ENCODE assay signal across 10 cellular contexts in genomic region chr17:82334204-82334621, GRCh38. TPM values are rescaled to one million over a fixed set of nuclear protein-coding genes. Genes with fewer than 3 reads are reported as not detected.
DNase-seq lines count a peak whose midpoint lies in the region; ATAC-seq and TF ChIP-seq lines count a peak whose summit lies in the region.
"Had no signal": no experiment of that assay in that cellular context is flagged by ENCODE, and none has a peak within 500 bp of the region (broad histone marks: within the 10 kb centered on the region; RNA-seq: fewer than 3 reads in every experiment).

No MANE protein-coding gene starts in this region.

- H3K27ac ChIP-seq in HEK293 (ENCODE audit: extremely low read depth, low read depth, low read length): no peak overlapping the region
- no peak overlapping the region for H3K27ac ChIP-seq in right cardiac atrium (ENCODE audit: low read length)

- POLR2A ChIA-PET in HEK293 (lab: Yijun Ruan, JAX): interaction anchor here (2.0 kb wide), 1 partner anchor 42 kb away, joined by 9 read pairs; no protein-coding TSS in a partner anchor
- POLR2A ChIA-PET in activated CD4-positive, alpha-beta memory T cell treated with anti-CD3 and anti-CD28 coated beads for 36 hours (lab: Charles Lee): interaction anchor here (0.8 to 3.1 kb wide), 3 partner anchors 33 to 41 kb away, joined by 3 to 19 read pairs (median 3); no protein-coding TSS in a partner anchor

- H3K36me3 Mint-ChIP-seq in activated CD4-positive, alpha-beta memory T cell treated with anti-CD3 and anti-CD28 coated beads for 36 hours: no peaks in the 10 kb centered on the region
- H3K36me3 Mint-ChIP-seq in stimulated activated effector memory CD8-positive, alpha-beta T cell treated with anti-CD3 and anti-CD28 coated beads, Interleukin-12 subunit alpha, Interleukin-12 subunit beta, amount 100 ng/mL, for 72 hours: no peaks in the 10 kb centered on the region

- H3K27ac Mint-ChIP-seq in activated CD4-positive, alpha-beta memory T cell treated with anti-CD3 and anti-CD28 coated beads for 36 hours: no peak overlapping the region
- H3K27ac Mint-ChIP-seq in stimulated activated effector memory CD8-positive, alpha-beta T cell treated with anti-CD3 and anti-CD28 coated beads, Interleukin-12 subunit alpha, Interleukin-12 subunit beta, amount 100 ng/mL, for 72 hours: no peak overlapping the region

- ATAC-seq in right cardiac atrium (no peak), GM19023 (IDR thresholded peaks at IDR 0.05; ENCODE audit: unreplicated experiment) (no peak), GM21529 (IDR thresholded peaks at IDR 0.05; ENCODE audit: unreplicated experiment) (no peak)
- no peak for ATAC-seq in stimulated activated effector memory CD8-positive, alpha-beta T cell treated with anti-CD3 and anti-CD28 coated beads, Interleukin-12 subunit alpha, Interleukin-12 subunit beta, amount 100 ng/mL, for 72 hours

- H3K4me3 Mint-ChIP-seq in activated CD4-positive, alpha-beta memory T cell treated with anti-CD3 and anti-CD28 coated beads for 36 hours: peak overlapping the region; percentile 74
- H3K4me3 Mint-ChIP-seq in stimulated activated effector memory CD8-positive, alpha-beta T cell treated with anti-CD3 and anti-CD28 coated beads, Interleukin-12 subunit alpha, Interleukin-12 subunit beta, amount 100 ng/mL, for 72 hours: peak overlapping the region; percentile 81

- CTCF ChIA-PET in HEK293 (lab: Yijun Ruan, JAX): interaction anchor here (0.6 kb wide), 3 partner anchors 13 to 104 kb away, joined by 3 to 4 read pairs (median 3); no protein-coding TSS in a partner anchor
- CTCF ChIA-PET in activated CD4-positive, alpha-beta memory T cell treated with anti-CD3 and anti-CD28 coated beads for 36 hours (lab: Charles Lee): interaction anchor here (0.8 to 2.8 kb wide), 5 partner anchors 12 to 97 kb away, joined by 3 to 12 read pairs (median 8); no protein-coding TSS in a partner anchor

- no peaks in the 10 kb centered on the region for H3K36me3 ChIP-seq in HEK293 (ENCODE audit: control insufficient read depth in 2 of 2, insufficient read depth in 1 of 2, low read length in 2 of 2)

- TF ChIP-seq CTCF in HEK293 (tag by site-specific recombination; IDR thresholded peaks at IDR 0.05): no peak

- H3K4me1 ChIP-seq in HEK293 (ENCODE audit: control insufficient read depth, insufficient read depth, low read length): peaks cover 27% of the 10 kb centered on the region
- peaks cover 5% of the 10 kb centered on the region for H3K4me1 ChIP-seq in right cardiac atrium (ENCODE audit: control insufficient read depth, insufficient read depth, low read length)

- DNase-seq in activated CD4-positive, alpha-beta memory T cell treated with anti-CD3 and anti-CD28 coated beads for 36 hours: no peak
- DNase-seq in right cardiac atrium (peak in 1 of 3 donors; percentile 66), NCI-H187 (lab: John Stamatoyannopoulos, UW) (no peak), HuH-7.5 (ENCODE audit: low spot score) (no peak)
- DNase-seq in stimulated activated effector memory CD8-positive, alpha-beta T cell treated with anti-CD3 and anti-CD28 coated beads, Interleukin-12 subunit alpha, Interleukin-12 subunit beta, amount 100 ng/mL, for 72 hours (ENCODE audit: low spot score in 2 of 2): no peak
- DNase-seq: stimulated activated CD4-positive, alpha-beta T cell treated with anti-CD3 and anti-CD28 coated beads, Interleukin-2, amount 100 ng/mL, for 48 hours; SW 1271 had no signal

- H3K9me3 ChIP-seq in HEK293 (ENCODE audit: control insufficient read depth, insufficient read depth, low read depth, low read length) (no peaks in the 10 kb centered on the region), right cardiac atrium (ENCODE audit: control insufficient read depth, low read length) (no peaks in the 10 kb centered on the region)

- no peaks in the 10 kb centered on the region for H3K9me3 Mint-ChIP-seq in activated CD4-positive, alpha-beta memory T cell treated with anti-CD3 and anti-CD28 coated beads for 36 hours
- H3K9me3 Mint-ChIP-seq in stimulated activated effector memory CD8-positive, alpha-beta T cell treated with anti-CD3 and anti-CD28 coated beads, Interleukin-12 subunit alpha, Interleukin-12 subunit beta, amount 100 ng/mL, for 72 hours: no peaks in the 10 kb centered on the region

- no peaks in the 10 kb centered on the region for H3K27me3 ChIP-seq in right cardiac atrium (ENCODE audit: control insufficient read depth, insufficient read depth)

- WGBS in right cardiac atrium: 62% methylated on average over 25 of the region's 25 CpGs

- H3K4me3 ChIP-seq in HEK293 (ENCODE audit: low read depth, low read length) (no peak overlapping the region), right cardiac atrium (ENCODE audit: low read length) (peak overlapping the region; percentile 66)

- H3K4me1 Mint-ChIP-seq in activated CD4-positive, alpha-beta memory T cell treated with anti-CD3 and anti-CD28 coated beads for 36 hours (ENCODE audit: low read depth): peaks cover 35% of the 10 kb centered on the region
- peaks cover 44% of the 10 kb centered on the region for H3K4me1 Mint-ChIP-seq in stimulated activated effector memory CD8-positive, alpha-beta T cell treated with anti-CD3 and anti-CD28 coated beads, Interleukin-12 subunit alpha, Interleukin-12 subunit beta, amount 100 ng/mL, for 72 hours

- intact Hi-C loops in activated CD4-positive, alpha-beta memory T cell treated with anti-CD3 and anti-CD28 coated beads for 36 hours (cut with micrococcal nuclease): no loop called here
- intact Hi-C loops in right cardiac atrium (cut with DNase I): no loop called here

- H3K27me3 Mint-ChIP-seq in activated CD4-positive, alpha-beta memory T cell treated with anti-CD3 and anti-CD28 coated beads for 36 hours: no peaks in the 10 kb centered on the region

TF ChIP-seq in HEK293, 187 proteins besides CTCF, POLR2A, EP300 and RAD21 (continues in another document):
- TF ChIP-seq ZNF280C (tag by site-specific recombination; IDR thresholded peaks at IDR 0.05) (no peak), ZNF514 (tag by site-specific recombination; IDR thresholded peaks at IDR 0.05) (no peak), ZFP3 (tag by site-specific recombination; IDR thresholded peaks at IDR 0.05; ENCODE audit: low read depth) (no peak)

RNA-seq across cellular contexts. Expression of gene SECTM1, which starts 0.6 kb away (rescaled TPM):
- total RNA-seq in activated CD4-positive, alpha-beta memory T cell treated with anti-CD3 and anti-CD28 coated beads for 36 hours: 10 to 100 TPM; 12.2 to 12.7 TPM
- 1 to 10 TPM; 2.8 to 5.7 (median 3.3) TPM for total RNA-seq in right cardiac atrium
- polyA plus RNA-seq in right cardiac atrium: 2.5 TPM

RNA-seq across cellular contexts. Expression of gene CD7, which starts 16.8 kb away (rescaled TPM):
- 100 to 1,000 TPM; 570 to 574 TPM for total RNA-seq in activated CD4-positive, alpha-beta memory T cell treated with anti-CD3 and anti-CD28 coated beads for 36 hours
- total RNA-seq in right cardiac atrium: 1 to 10 TPM in 2 of 4 donors, under 1 TPM in 2; 0.31 to 1.4 (median 0.80) TPM
- 0.45 TPM for polyA plus RNA-seq in right cardiac atrium

RNA-seq across cellular contexts. Expression of gene TEX19, which starts 24.8 kb away (rescaled TPM):
- not detected for total RNA-seq in activated CD4-positive, alpha-beta memory T cell treated with anti-CD3 and anti-CD28 coated beads for 36 hours
- not detected for total RNA-seq in right cardiac atrium
- polyA plus RNA-seq in right cardiac atrium: not detected

RNA-seq across cellular contexts. Expression of gene UTS2R, which starts 37.4 kb away (rescaled TPM):
- total RNA-seq in activated CD4-positive, alpha-beta memory T cell treated with anti-CD3 and anti-CD28 coated beads for 36 hours: not detected
- 1 to 10 TPM; 2.3 to 7.5 (median 4.6) TPM for total RNA-seq in right cardiac atrium
- polyA plus RNA-seq in right cardiac atrium: 1.0 TPM

Comparison
In these comparisons a context has a peak if more than half of its experiments do, and no peak if none do; other contexts are left out.
1. RNA of gene CD7, which starts 16.8 kb away (total RNA-seq): 570 to 574 TPM in activated CD4-positive, alpha-beta memory T cell treated with anti-CD3 and anti-CD28 coated beads for 36 hours; 0.31 to 1.4 TPM in right cardiac atrium; every median in the first group is over 100 times any median in the second.